In genomic region chr10:86341361-86341811, GRCh38 we compare ENCODE assay signal across 20 cellular contexts. TPM values are rescaled to one million over a fixed set of nuclear protein-coding genes. Genes with fewer than 3 reads are reported as not detected.
DNase-seq lines count a peak whose midpoint lies in the region; ATAC-seq and TF ChIP-seq lines count a peak whose summit lies in the region.
"Had no signal": no experiment of that assay in that cellular context is flagged by ENCODE, and none has a peak within 500 bp of the region (broad histone marks: within the 10 kb centered on the region; RNA-seq: fewer than 3 reads in every experiment).

No MANE protein-coding gene starts in this region.

- peaks cover 0 to 5% (median 2%) of the 10 kb centered on the region in 3 donors for H3K27me3 Mint-ChIP-seq in CD14-positive monocyte (ENCODE audit: low read depth in 3 of 3)

- no peaks in the 10 kb centered on the region for H3K27me3 ChIP-seq in RWPE2 (ENCODE audit: insufficient read depth, poor library complexity, severe bottlenecking)
- H3K27me3 ChIP-seq: cardiac muscle cell, pancreas had no signal

- no peak for TF ChIP-seq CTCF in CD14-positive monocyte (IDR thresholded peaks at IDR 0.05)
- TF ChIP-seq CTCF in RWPE2 (IDR thresholded peaks at IDR 0.05; ENCODE audit: poor library complexity, severe bottlenecking), result no peak

- no peak overlapping the region for H3K4me3 ChIP-seq in RWPE2 (ENCODE audit: severe bottlenecking)
- H3K4me3 ChIP-seq: cardiac muscle cell, gastroesophageal sphincter, pancreas had no signal

- no peaks in the 10 kb centered on the region for H3K9me3 ChIP-seq in RWPE2 (ENCODE audit: severe bottlenecking)
- H3K9me3 ChIP-seq: gastroesophageal sphincter, pancreas had no signal

- no peak overlapping the region for H3K4me3 Mint-ChIP-seq in CD14-positive monocyte
- H3K4me3 Mint-ChIP-seq: activated CD8-positive, alpha-beta T cell treated with anti-CD3 and anti-CD28 coated beads, Interleukin-2, amount 10 ng/mL, durations not matched to agents 7 days and 5 days; activated T-helper 1 cell treated with anti-CD3 and anti-CD28 coated beads, Interleukin-12 subunit alpha, Interleukin-12 subunit beta, Interleukin-2, Interleukin-4 antibody, amounts not matched to agents 30 ng/mL and 10 ng/mL and 1 ng/mL, durations not matched to agents 14 hours and 24 hours and 36 hours; T-helper 17 cell had no signal

- no peak for ATAC-seq in RWPE2 (ENCODE audit: low read depth)
- no peak for ATAC-seq in GM19035 (IDR thresholded peaks at IDR 0.05; ENCODE audit: unreplicated experiment)
- no peak for ATAC-seq in GM19351 (IDR thresholded peaks at IDR 0.05; ENCODE audit: unreplicated experiment)
- ATAC-seq in GM19452 (IDR thresholded peaks at IDR 0.05; ENCODE audit: unreplicated experiment), result no peak
- ATAC-seq: activated CD8-positive, alpha-beta T cell treated with anti-CD3 and anti-CD28 coated beads, Interleukin-2, amount 10 ng/mL, durations not matched to agents 7 days and 5 days; gastroesophageal sphincter; pancreas; T-helper 17 cell had no signal

- H3K9me3 Mint-ChIP-seq in CD14-positive monocyte, result peaks cover 0 to 7% (median 0%) of the 10 kb centered on the region in 7 donors
- H3K9me3 Mint-ChIP-seq: activated T-helper 1 cell treated with anti-CD3 and anti-CD28 coated beads, Interleukin-12 subunit alpha, Interleukin-12 subunit beta, Interleukin-2, Interleukin-4 antibody, amounts not matched to agents 30 ng/mL and 10 ng/mL and 1 ng/mL, durations not matched to agents 14 hours and 24 hours and 36 hours had no signal

- no peak overlapping the region for H3K27ac ChIP-seq in RWPE2 (ENCODE audit: poor library complexity, severe bottlenecking)
- H3K27ac ChIP-seq: cardiac muscle cell, gastroesophageal sphincter, pancreas had no signal

- intact Hi-C loops in CD14-positive monocyte (cut with micrococcal nuclease), result no loop called here

- no peaks in the 10 kb centered on the region for H3K36me3 Mint-ChIP-seq in CD14-positive monocyte

- no peaks in the 10 kb centered on the region for H3K36me3 ChIP-seq in RWPE2 (ENCODE audit: low read depth)
- H3K36me3 ChIP-seq: cardiac muscle cell, gastroesophageal sphincter, pancreas had no signal

- H3K4me1 ChIP-seq in RWPE2 (ENCODE audit: insufficient read depth, poor library complexity, severe bottlenecking), result peaks cover 9% of the 10 kb centered on the region
- H3K4me1 ChIP-seq: gastroesophageal sphincter, pancreas had no signal

- peaks cover 3% of the 10 kb centered on the region for H3K4me1 Mint-ChIP-seq in CD14-positive monocyte
- H3K4me1 Mint-ChIP-seq: T-helper 17 cell had no signal

- no peak overlapping the region for H3K27ac Mint-ChIP-seq in CD14-positive monocyte
- H3K27ac Mint-ChIP-seq: activated CD8-positive, alpha-beta T cell treated with anti-CD3 and anti-CD28 coated beads, Interleukin-2, amount 10 ng/mL, durations not matched to agents 7 days and 5 days; activated T-helper 1 cell treated with anti-CD3 and anti-CD28 coated beads, Interleukin-12 subunit alpha, Interleukin-12 subunit beta, Interleukin-2, Interleukin-4 antibody, amounts not matched to agents 30 ng/mL and 10 ng/mL and 1 ng/mL, durations not matched to agents 14 hours and 24 hours and 36 hours; T-helper 17 cell had no signal

- peak; percentile 38 to 41 for DNase-seq in AML-193 (lab: John Stamatoyannopoulos, UW)
- peak; percentile 26 for DNase-seq in CD14-positive monocyte (ENCODE audit: low spot score)
- peak; percentile 23 for DNase-seq in RWPE2 (ENCODE audit: low spot score)
- DNase-seq in myocyte (ENCODE audit: low read depth), result peak; percentile 59
- no peak for DNase-seq in middle frontal gyrus (ENCODE audit: extremely low spot score, low spot score)
- DNase-seq: activated CD8-positive, alpha-beta T cell treated with anti-CD3 and anti-CD28 coated beads, Interleukin-2, amount 10 ng/mL, durations not matched to agents 7 days and 5 days; C1 segment of cervical spinal cord; DMS 273 treated with DMSO at 0.1 percent for 48 hours; erythroblast; NCI-H1436 treated with DMSO at 0.1 percent for 48 hours; NCI-H82; T-helper 17 cell had no signal

RNA-seq across cellular contexts. Expression of gene GRID1, which starts 25.2 kb away (rescaled TPM):
- not detected for polyA plus RNA-seq in CD14-positive monocyte
- total RNA-seq in myocyte, result not detected in 2 replicates
- polyA plus RNA-seq in myocyte (2012), result 0.03 TPM
- total RNA-seq: activated CD8-positive, alpha-beta T cell treated with anti-CD3 and anti-CD28 coated beads, Interleukin-2, amount 10 ng/mL, durations not matched to agents 7 days and 5 days; activated T-helper 1 cell treated with anti-CD3 and anti-CD28 coated beads, Interleukin-12 subunit alpha, Interleukin-12 subunit beta, Interleukin-2, Interleukin-4 antibody, amounts not matched to agents 30 ng/mL and 10 ng/mL and 1 ng/mL, durations not matched to agents 14 hours and 24 hours and 36 hours; LHCN-M2; T-helper 17 cell had no signal
